18 cellular contexts compared by ENCODE assay signal in genomic region chr2:159129807-159130206, GRCh38.
A peak's percentile ranks its signal among the peaks of the same experiment; 100 is the strongest.
DNase-seq lines count a peak whose midpoint lies in the region; ATAC-seq and TF ChIP-seq lines count a peak whose summit lies in the region.
"Had no signal": no experiment of that assay in that cellular context is flagged by ENCODE, and none has a peak within 500 bp of the region (broad histone marks: within the 10 kb centered on the region; RNA-seq: fewer than 3 reads in every experiment).

No MANE protein-coding gene starts in this region.

- H3K4me1 ChIP-seq in thyroid gland (peaks cover 38 to 59% of the 10 kb centered on the region in 2 donors), sigmoid colon (peaks cover 0 to 65% (median 55%) of the 10 kb centered on the region in 4 donors)
- H3K4me1 ChIP-seq in CD8-positive, alpha-beta T cell (ENCODE audit: insufficient read depth, low read length) = peaks cover 4% of the 10 kb centered on the region

- H3K27me3 ChIP-seq in thyroid gland (no peaks in the 10 kb centered on the region), sigmoid colon (no peaks in the 10 kb centered on the region)
- no peaks in the 10 kb centered on the region for H3K27me3 ChIP-seq in CD8-positive, alpha-beta T cell (ENCODE audit: insufficient read depth, low read length)

- H3K4me3 ChIP-seq in thyroid gland (replicated peaks in 1 of 3) = no peak overlapping the region
- H3K4me3 ChIP-seq in sigmoid colon = no peak overlapping the region
- H3K4me3 ChIP-seq in CD8-positive, alpha-beta T cell (ENCODE audit: low read depth, low read length) = no peak overlapping the region
- H3K4me3 ChIP-seq: GM12878, skin epidermis had no signal

- intact Hi-C loops in thyroid gland (cut with DNase I) (no loop called here), sigmoid colon (cut with DNase I) (loop anchor here (10.0 kb wide), 1 partner anchor 475 kb away; no protein-coding TSS in a partner anchor)
- intact Hi-C loops in CD8-positive, alpha-beta T cell (cut with DNase I, micrococcal nuclease) = loop anchor here (5.0 to 10.0 kb wide), 2 partner anchors 675 to 677 kb away; no protein-coding TSS in a partner anchor

- no peak overlapping the region for H3K27ac Mint-ChIP-seq in CD8-positive, alpha-beta T cell
- H3K27ac Mint-ChIP-seq: memory B cell; T-helper 1 cell treated with Interleukin-12 subunit alpha and Interleukin-12 subunit beta and Interleukin-4 antibody, amounts not matched to agents 30 μg/mL and 1 μg/mL, for 36 hours had no signal

- H3K27me3 Mint-ChIP-seq in CD8-positive, alpha-beta T cell (ENCODE audit: low read depth) = no peaks in the 10 kb centered on the region

- CTCF ChIA-PET in CD8-positive, alpha-beta T cell (lab: Charles Lee) = interaction anchor here (2.5 kb wide), 1 partner anchor 12 kb away, joined by 24 read pairs; no protein-coding TSS in a partner anchor

- peaks cover 15% of the 10 kb centered on the region for H3K4me1 Mint-ChIP-seq in CD8-positive, alpha-beta T cell (ENCODE audit: low read depth)

- peak overlapping the region in 2 of 3 donors; percentile 50 to 53 for H3K27ac ChIP-seq in thyroid gland
- H3K27ac ChIP-seq in sigmoid colon = peak overlapping the region in 1 of 4 donors; percentile 19
- no peak overlapping the region for H3K27ac ChIP-seq in CD8-positive, alpha-beta T cell (ENCODE audit: low read depth, low read length)

- DNase-seq in NCI-H187 (lab: John Stamatoyannopoulos, UW) = peak; percentile 34 to 41
- DNase-seq in NCI-H187 treated with DMSO at 0.1 percent for 48 hours (lab: John Stamatoyannopoulos, UW) = no peak
- peak in 26 of 51 donors; percentile 8 to 56 (median 22) for DNase-seq in hypothalamus (lab: John Stamatoyannopoulos, UW)
- DNase-seq in thyroid gland = peak; percentile 68 to 71
- DNase-seq in sigmoid colon = no peak
- no peak for DNase-seq in CD8-positive, alpha-beta T cell
- no peak for DNase-seq in amniotic stem cell (lab: John Stamatoyannopoulos, UW)
- DNase-seq: activated CD8-positive, alpha-beta memory T cell treated with anti-CD3 and anti-CD28 coated beads, Interleukin-2, amount 50 U/mL, for 4 hours; activated naive CD4-positive, alpha-beta T cell treated with anti-CD3 and anti-CD28 coated beads, Interleukin-2, amount 50 U/mL, for 16 hours; NCI-H748 treated with DMSO at 0.1 percent for 48 hours; occipital lobe; RPMI8226; stimulated activated naive CD4-positive, alpha-beta T cell treated with Interleukin-2 at 50 U/mL for 16 hours had no signal

- WGBS in thyroid gland, 2 donors = 25 to 31% methylated on average over 12 of the region's 12 CpGs
- 59 to 75% methylated on average over 12 of the region's 12 CpGs for WGBS in sigmoid colon, 2 donors

- H3K36me3 ChIP-seq in thyroid gland = no peaks in the 10 kb centered on the region
- H3K36me3 ChIP-seq in sigmoid colon = no peaks in the 10 kb centered on the region
- no peaks in the 10 kb centered on the region for H3K36me3 ChIP-seq in CD8-positive, alpha-beta T cell (ENCODE audit: insufficient read depth, low read length)

- TF ChIP-seq POLR2A in thyroid gland (IDR thresholded peaks at IDR 0.05) (no peak), sigmoid colon (IDR thresholded peaks at IDR 0.05) (no peak)

- no peaks in the 10 kb centered on the region for H3K9me3 ChIP-seq in thyroid gland
- H3K9me3 ChIP-seq in sigmoid colon = no peaks in the 10 kb centered on the region
- H3K9me3 ChIP-seq in CD8-positive, alpha-beta T cell (ENCODE audit: low read length) = no peaks in the 10 kb centered on the region

- H3K9me3 Mint-ChIP-seq in CD8-positive, alpha-beta T cell = no peaks in the 10 kb centered on the region
- H3K9me3 Mint-ChIP-seq: T-helper 1 cell treated with Interleukin-12 subunit alpha and Interleukin-12 subunit beta and Interleukin-4 antibody, amounts not matched to agents 30 μg/mL and 1 μg/mL, for 36 hours had no signal

- no peak overlapping the region for H3K4me3 Mint-ChIP-seq in CD8-positive, alpha-beta T cell
- H3K4me3 Mint-ChIP-seq: memory B cell; T-helper 1 cell treated with Interleukin-12 subunit alpha and Interleukin-12 subunit beta and Interleukin-4 antibody, amounts not matched to agents 30 μg/mL and 1 μg/mL, for 36 hours had no signal

- TF ChIP-seq EP300 in sigmoid colon (IDR thresholded peaks at IDR 0.05) = no peak

- POLR2A ChIA-PET in CD8-positive, alpha-beta T cell (lab: Charles Lee) = no interaction called here

- TF ChIP-seq CTCF in thyroid gland (IDR thresholded peaks at IDR 0.05) (no peak), sigmoid colon (IDR thresholded peaks at IDR 0.05) (no peak)
- TF ChIP-seq CTCF in CD8-positive, alpha-beta T cell (IDR thresholded peaks at IDR 0.05) = no peak

- no peaks in the 10 kb centered on the region for H3K36me3 Mint-ChIP-seq in CD8-positive, alpha-beta T cell
- H3K36me3 Mint-ChIP-seq: memory B cell had no signal

- no peak for ATAC-seq in SK-N-SH treated with all-trans-retinoic acid at 6 μM for 48 hours
- no peak for ATAC-seq in CD8-positive, alpha-beta T cell
- ATAC-seq: GM12878 had no signal

TF ChIP-seq in SK-N-SH treated with all-trans-retinoic acid at 6 μM for 48 hours, 23 proteins besides CTCF, POLR2A, EP300 and RAD21:
- 0 out of 2 replicates have a peak, but pooled peaks have one; percentile 14 for TF ChIP-seq TSHZ2 (CRISPR knock-in tag; IDR thresholded peaks at IDR 0.05)
- TF ChIP-seq GLIS3 (CRISPR knock-in tag; IDR thresholded peaks at IDR 0.05) = no peak
- 0 out of 2 replicates have a peak, but pooled peaks have one; percentile 12 for TF ChIP-seq PATZ1 (CRISPR knock-in tag; IDR thresholded peaks at IDR 0.05; ENCODE audit: borderline replicate concordance)
- no peak for TF ChIP-seq TCF4 (CRISPR knock-in tag; IDR thresholded peaks at IDR 0.05; ENCODE audit: borderline replicate concordance)

Comparison
In these comparisons a context has a peak if more than half of its experiments do, and no peak if none do; other contexts are left out.
1. DNase-seq: peak in NCI-H187 (2 of 2), hypothalamus (26 of 51) and thyroid gland (2 of 2); none in NCI-H187 treated with DMSO at 0.1 percent for 48 hours (single experiment), sigmoid colon (single experiment), CD8-positive, alpha-beta T cell (0 of 7) and amniotic stem cell (single experiment).